Comparison of ENCODE assay signal across 14 cellular contexts in the genomic region with DNA sequence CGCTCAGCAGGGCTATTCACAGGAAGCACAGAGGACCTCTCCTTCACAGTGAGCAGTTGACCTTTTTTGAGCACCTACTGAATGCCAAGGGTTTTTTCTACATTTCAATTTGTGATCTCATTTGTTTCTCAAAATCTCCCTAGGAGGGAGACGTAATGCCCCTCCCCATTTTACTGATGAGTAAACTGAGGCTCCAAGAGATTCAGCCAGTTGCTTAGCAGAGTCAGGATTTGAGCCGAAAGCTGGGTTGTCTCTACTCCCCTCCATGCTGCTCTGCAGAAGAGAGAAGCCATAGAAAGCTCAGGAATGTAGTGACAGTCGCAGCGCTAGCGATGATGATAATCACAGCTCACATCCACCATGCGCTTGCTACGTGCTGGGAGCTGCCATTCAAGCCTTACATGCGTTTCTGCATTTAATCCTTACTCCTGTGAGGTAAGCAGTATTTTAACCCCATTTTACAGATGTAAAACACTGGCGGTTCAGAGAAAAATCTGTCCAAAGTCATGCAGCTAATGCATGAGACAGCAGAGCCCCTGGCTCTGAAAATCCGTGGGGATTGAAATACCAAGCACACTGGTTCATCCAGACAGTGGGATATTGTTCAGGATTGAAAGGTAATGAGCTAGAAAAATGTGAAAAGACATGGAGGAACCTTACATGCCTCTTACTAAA. TPM values are rescaled to one million over a fixed set of nuclear protein-coding genes. Genes with fewer than 3 reads are reported as not detected.
DNase-seq lines count a peak whose midpoint lies in the region; ATAC-seq and TF ChIP-seq lines count a peak whose summit lies in the region.
"Had no signal": no experiment of that assay in that cellular context is flagged by ENCODE, and none has a peak within 500 bp of the region (broad histone marks: within the 10 kb centered on the region; RNA-seq: fewer than 3 reads in every experiment).

No MANE protein-coding gene starts in this region.

- CTCF ChIA-PET in IMR-90 (lab: Yijun Ruan, JAX), result no interaction called here
- CTCF ChIA-PET in activated CD4-positive, alpha-beta T cell treated with anti-CD3 and anti-CD28 coated beads, Interleukin-2, amount 10 ng/mL, durations not matched to agents 7 days and 5 days (lab: Charles Lee), result interaction anchor here (0.6 kb wide), 1 partner anchor 201 kb away, joined by 3 read pairs; no protein-coding TSS in a partner anchor

- peak overlapping the region; percentile 43 for H2AK9ac ChIP-seq in IMR-90 (replicated peaks; ENCODE audit: low read depth, low read length, poor library complexity)

- H3K18ac ChIP-seq in IMR-90 (ENCODE audit: low read depth, low read length), result peak overlapping the region; percentile 34; the same call in 1 of the 2 replicates

- peaks cover 25% of the 10 kb centered on the region for H3K4me1 Mint-ChIP-seq in memory B cell
- H3K4me1 Mint-ChIP-seq in activated CD4-positive, alpha-beta T cell treated with anti-CD3 and anti-CD28 coated beads, Interleukin-2, amount 10 ng/mL, durations not matched to agents 7 days and 5 days, result peaks cover 9% of the 10 kb centered on the region
- peaks cover 10% of the 10 kb centered on the region for H3K4me1 Mint-ChIP-seq in CD14-positive monocyte

- TF ChIP-seq RAD21 in IMR-90 (IDR thresholded peaks at IDR 0.05; ENCODE audit: low read length), result no peak

- H3K4me3 Mint-ChIP-seq in memory B cell (no peak overlapping the region), CD14-positive monocyte (no peak overlapping the region)
- no peak overlapping the region for H3K4me3 Mint-ChIP-seq in activated CD4-positive, alpha-beta T cell treated with anti-CD3 and anti-CD28 coated beads, Interleukin-2, amount 10 ng/mL, durations not matched to agents 7 days and 5 days
- H3K4me3 Mint-ChIP-seq: activated T-cell treated with anti-CD3 and anti-CD28 coated beads, Interleukin-2, amount 50 U/mL, for 24 hours; CD4-positive, CD25-positive, alpha-beta regulatory T cell; central memory CD8-positive, alpha-beta T cell had no signal

- intact Hi-C loops in IMR-90 (cut with micrococcal nuclease), result loop anchor here (2.0 kb wide), 1 partner anchor 35 kb away; no protein-coding TSS in a partner anchor
- intact Hi-C loops in CD14-positive monocyte (cut with micrococcal nuclease), result no loop called here

- peak overlapping the region; percentile 67 for H3K14ac ChIP-seq in IMR-90 (replicated peaks; ENCODE audit: low read depth, low read length)

- POLR2A ChIA-PET in IMR-90 (lab: Charles Lee; ENCODE audit: unreplicated experiment), result interaction anchor here (2.6 kb wide), 1 partner anchor 97 kb away, joined by 15 read pairs; a partner anchor contains a TSS
- POLR2A ChIA-PET in activated CD4-positive, alpha-beta T cell treated with anti-CD3 and anti-CD28 coated beads, Interleukin-2, amount 10 ng/mL, durations not matched to agents 7 days and 5 days (lab: Charles Lee), result no interaction called here

- peak overlapping the region; percentile 77 to 83 for H4K8ac ChIP-seq in IMR-90 (ENCODE audit: low read depth in 2 of 2, low read length in 2 of 2)

- no peak overlapping the region for H3K4me3 ChIP-seq in IMR-90 (ENCODE audit: insufficient read depth, low read depth, low read length)

- H3K23ac ChIP-seq in IMR-90 (ENCODE audit: low read depth, low read length), result peak overlapping the region; percentile 77

- H2BK15ac ChIP-seq in IMR-90 (ENCODE audit: low read depth, low read length), result peak overlapping the region; percentile 87

- ATAC-seq in IMR-90 (ENCODE audit: low read depth), result no peak
- no peak for ATAC-seq in memory B cell (ENCODE audit: low read depth)
- ATAC-seq: activated CD4-positive, CD25-positive, alpha-beta regulatory T cell treated with anti-CD3 and anti-CD28 coated beads, Interleukin-2, amount 50 U/mL, for 24 hours had no signal

- no peaks in the 10 kb centered on the region for H3K27me3 Mint-ChIP-seq in memory B cell
- no peaks in the 10 kb centered on the region for H3K27me3 Mint-ChIP-seq in activated CD4-positive, alpha-beta T cell treated with anti-CD3 and anti-CD28 coated beads, Interleukin-2, amount 10 ng/mL, durations not matched to agents 7 days and 5 days
- H3K27me3 Mint-ChIP-seq in CD14-positive monocyte (ENCODE audit: low read depth in 3 of 3), result peaks cover 3 to 9% (median 8%) of the 10 kb centered on the region in 3 donors
- H3K27me3 Mint-ChIP-seq: activated T-cell treated with anti-CD3 and anti-CD28 coated beads, Interleukin-2, amount 50 U/mL, for 24 hours; CD4-positive, CD25-positive, alpha-beta regulatory T cell; central memory CD8-positive, alpha-beta T cell had no signal

- H3K27ac Mint-ChIP-seq in memory B cell, result peak overlapping the region; percentile 38
- no peak overlapping the region for H3K27ac Mint-ChIP-seq in activated CD4-positive, alpha-beta T cell treated with anti-CD3 and anti-CD28 coated beads, Interleukin-2, amount 10 ng/mL, durations not matched to agents 7 days and 5 days
- H3K27ac Mint-ChIP-seq in CD14-positive monocyte, result no peak overlapping the region
- H3K27ac Mint-ChIP-seq: activated T-cell treated with anti-CD3 and anti-CD28 coated beads, Interleukin-2, amount 50 U/mL, for 24 hours had no signal

- peak; percentile 28 for DNase-seq in IMR-90
- DNase-seq in caudate nucleus (lab: John Stamatoyannopoulos, UW), result peak in 13 of 61 donors; percentile 14 to 70 (median 26)
- DNase-seq in memory B cell (ENCODE audit: low spot score in 2 of 2), result no peak
- peak in 2 of 49 donors; percentile 14 to 20 for DNase-seq in substantia nigra (lab: John Stamatoyannopoulos, UW)
- DNase-seq in activated CD4-positive, alpha-beta T cell treated with anti-CD3 and anti-CD28 coated beads, Interleukin-2, amount 10 ng/mL, durations not matched to agents 7 days and 5 days, result no peak
- no peak for DNase-seq in SHP77 (lab: John Stamatoyannopoulos, UW)
- no peak for DNase-seq in DMS53 (lab: John Stamatoyannopoulos, UW)
- DNase-seq in CD14-positive monocyte (ENCODE audit: low spot score), result no peak
- DNase-seq: activated T-cell treated with anti-CD3 and anti-CD28 coated beads, Interleukin-2, amount 50 U/mL, for 24 hours; NCI-H1105 treated with DMSO at 0.1 percent for 48 hours; NCI-H524 had no signal

- no TSS peak for BruUV-seq in IMR-90 (replicated peaks; lab: Mats Ljungman, UMichigan)

- H2AK5ac ChIP-seq in IMR-90 (ENCODE audit: low read depth, low read length), result peak overlapping the region; percentile 97

- H4K5ac ChIP-seq in IMR-90 (ENCODE audit: low read depth, low read length), result peak overlapping the region; percentile 3; the same call in 1 of the 2 replicates

- H3K27ac ChIP-seq in IMR-90 (ENCODE audit: insufficient read depth, low read length) (peak overlapping the region; percentile 47), caudate nucleus (ENCODE audit: low read depth, low read length) (peak overlapping the region; percentile 89), substantia nigra (ENCODE audit: low read depth, low read length, poor library complexity, severe bottlenecking) (peak overlapping the region; percentile 56)

- peaks cover 44% of the 10 kb centered on the region for H3K4me1 ChIP-seq in IMR-90 (ENCODE audit: control insufficient read depth, insufficient read depth, low read length)

- H3K9me3 ChIP-seq in IMR-90 (ENCODE audit: control insufficient read depth, insufficient read depth, low read length), result no peaks in the 10 kb centered on the region

- peaks cover 11% of the 10 kb centered on the region for H4K20me1 ChIP-seq in IMR-90 (ENCODE audit: insufficient read depth, low read length)

- H3K36me3 Mint-ChIP-seq in memory B cell (peaks cover 6% of the 10 kb centered on the region), CD14-positive monocyte (peaks cover 17 to 19% of the 10 kb centered on the region in 2 donors)
- H3K36me3 Mint-ChIP-seq in activated CD4-positive, alpha-beta T cell treated with anti-CD3 and anti-CD28 coated beads, Interleukin-2, amount 10 ng/mL, durations not matched to agents 7 days and 5 days (ENCODE audit: low read depth), result no peaks in the 10 kb centered on the region
- H3K36me3 Mint-ChIP-seq: CD4-positive, CD25-positive, alpha-beta regulatory T cell had no signal

- in situ Hi-C loops in IMR-90 (cut with MboI; ENCODE audit: low sequenced_read_pairs), result no loop called here

- TF ChIP-seq POLR2A in IMR-90 (IDR thresholded peaks at IDR 0.05; ENCODE audit: low read depth, low read length), result no peak

- H3K4me2 ChIP-seq in IMR-90 (ENCODE audit: low read depth, low read length), result peak overlapping the region; percentile 4; the same call in 1 of the 2 replicates

- peaks cover 32% of the 10 kb centered on the region for H3K9me1 ChIP-seq in IMR-90 (ENCODE audit: insufficient read depth, low read length)

- peak overlapping the region; percentile 67 for H4K91ac ChIP-seq in IMR-90 (ENCODE audit: insufficient read depth, low read depth, low read length)

- peaks cover 1% of the 10 kb centered on the region; the same call in 1 of the 2 replicates for H3K36me3 ChIP-seq in IMR-90 (ENCODE audit: control insufficient read depth, insufficient read depth, low read length)

- no peak for TF ChIP-seq CTCF in IMR-90 (conservative IDR thresholded peaks at IDR 0.05; ENCODE audit: low read depth, low read length)
- TF ChIP-seq CTCF in CD14-positive monocyte (IDR thresholded peaks at IDR 0.05), result no peak

- no peaks in the 10 kb centered on the region for H3K9me3 Mint-ChIP-seq in memory B cell
- H3K9me3 Mint-ChIP-seq in activated CD4-positive, alpha-beta T cell treated with anti-CD3 and anti-CD28 coated beads, Interleukin-2, amount 10 ng/mL, durations not matched to agents 7 days and 5 days, result no peaks in the 10 kb centered on the region
- H3K9me3 Mint-ChIP-seq in CD14-positive monocyte, result no peaks in the 10 kb centered on the region
- H3K9me3 Mint-ChIP-seq: activated T-cell treated with anti-CD3 and anti-CD28 coated beads, Interleukin-2, amount 50 U/mL, for 24 hours; CD4-positive, CD25-positive, alpha-beta regulatory T cell; central memory CD8-positive, alpha-beta T cell had no signal

- dilution Hi-C loops in IMR-90 (cut with HindIII; ENCODE audit: low sequenced_read_pairs, unreplicated experiment), result no loop called here

- H3K4ac ChIP-seq in IMR-90 (ENCODE audit: low read depth, low read length), result peak overlapping the region; percentile 96

- peak overlapping the region; percentile 97 for H2BK5ac ChIP-seq in IMR-90 (ENCODE audit: low read depth, low read length, poor library complexity, severe bottlenecking)

- H2AFZ ChIP-seq in IMR-90 (replicated peaks; ENCODE audit: low read length, poor library complexity), result no peak overlapping the region

- H3K79me1 ChIP-seq in IMR-90 (ENCODE audit: low read depth in 1 of 2, low read length in 2 of 2), result peaks cover 32 to 80% of the 10 kb centered on the region in 2 experiments

- peak overlapping the region; percentile 51; the same call in 1 of the 2 replicates for H3K56ac ChIP-seq in IMR-90 (ENCODE audit: extremely low read depth, insufficient read depth, low read length)

- peak overlapping the region; percentile 49 for H2BK20ac ChIP-seq in IMR-90 (ENCODE audit: low read depth, low read length)

- H3K27me3 ChIP-seq in IMR-90 (ENCODE audit: control insufficient read depth, insufficient read depth, low read length), result no peaks in the 10 kb centered on the region

- peak overlapping the region; percentile 30; the same call in 1 of the 2 replicates for H3K9ac ChIP-seq in IMR-90 (ENCODE audit: low read depth, low read length)

- peak overlapping the region; percentile 94 for H2BK120ac ChIP-seq in IMR-90 (ENCODE audit: low read depth, low read length)

- 91% methylated on average over 8 of the region's 11 CpGs; no CpG with 5 or more reads in 1 of the 2 experiments for WGBS in IMR-90 (ENCODE audit: extremely low coverage in 2 of 2, insufficient read length in 1 of 2), 2 experiments

RNA-seq across cellular contexts. Expression of a gene that starts 33.8 kb away (rescaled TPM):
- total RNA-seq in IMR-90 (2012; rRNA removed), result 124 and 134 TPM in 2 replicates
- polyA plus RNA-seq in IMR-90 (2012; rRNA removed) (185 and 192 TPM in 2 replicates), CD14-positive monocyte (10 to 100 TPM; 28.3 to 34.1 TPM)
- 59.2 and 179 TPM in 2 replicates for polyA plus RNA-seq in IMR-90 (2012; cell fraction: cytosol; rRNA removed)
- 128 and 132 TPM in 2 replicates for polyA plus RNA-seq in IMR-90 (2012; cell fraction: nucleus; rRNA removed; ENCODE audit: low replicate concordance)
- total RNA-seq in activated CD4-positive, alpha-beta T cell treated with anti-CD3 and anti-CD28 coated beads, Interleukin-2, amount 10 ng/mL, durations not matched to agents 7 days and 5 days, result 10 to 100 TPM; 43.4 to 45.0 TPM
